1 cellular context compared by ENCODE assay signal in the genomic region with DNA sequence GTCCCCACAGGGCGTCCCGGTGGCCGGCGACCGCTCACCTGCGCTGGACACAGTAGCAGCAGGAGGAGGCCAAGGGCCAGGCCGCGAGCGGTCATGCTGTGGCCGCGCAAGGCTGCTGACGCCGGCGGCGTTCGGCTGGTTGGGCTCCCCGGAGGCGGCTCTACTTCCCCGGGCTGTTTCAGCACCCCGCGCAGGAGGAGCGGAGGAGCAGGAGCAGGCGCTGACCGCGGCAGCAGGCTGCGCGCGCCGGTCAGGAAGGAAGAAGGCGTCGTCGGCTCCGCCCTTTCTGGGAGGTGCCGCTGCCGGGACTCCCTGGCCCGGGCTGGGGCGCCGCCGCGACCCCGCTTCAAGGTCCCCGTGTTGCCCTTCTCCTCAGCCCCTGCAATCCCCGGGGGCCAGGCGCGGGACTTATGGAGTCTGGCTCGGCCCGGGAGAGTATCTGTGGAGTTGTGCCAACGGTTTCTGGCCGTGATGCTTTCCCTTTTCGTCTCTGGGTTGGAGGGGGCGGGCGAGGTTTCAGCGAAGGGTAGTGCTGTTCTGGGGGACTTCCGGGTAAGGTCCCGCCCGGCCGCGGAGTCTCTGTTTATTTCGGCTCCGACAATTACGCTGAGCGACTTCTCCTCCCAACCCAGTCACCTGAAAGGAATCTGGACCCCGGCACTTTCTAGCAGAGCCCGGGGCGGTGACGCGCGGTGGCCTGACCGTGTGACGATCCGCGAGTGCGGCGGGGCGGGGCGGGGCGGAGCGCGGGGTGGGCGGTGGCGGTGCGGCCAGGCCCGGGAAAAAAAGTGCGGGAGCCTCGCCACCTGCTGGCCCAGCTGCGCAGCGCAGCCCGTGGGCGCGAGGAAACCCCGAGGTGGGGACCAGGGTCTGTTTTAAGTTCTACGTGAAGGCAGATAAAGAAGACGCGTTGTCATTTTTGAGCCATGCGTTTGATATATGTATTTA.
TF ChIP-seq lines count a peak whose summit lies in the region.

A gene (minus strand): TSS at position 258 of the 948 bp plus-strand sequence. CDS start 163 bp downstream, at position 95.

TF ChIP-seq in HepG2, 621 proteins besides CTCF, POLR2A, EP300 and RAD21 (continued from another document and continues in another):
- TF ChIP-seq, protein P1, sequence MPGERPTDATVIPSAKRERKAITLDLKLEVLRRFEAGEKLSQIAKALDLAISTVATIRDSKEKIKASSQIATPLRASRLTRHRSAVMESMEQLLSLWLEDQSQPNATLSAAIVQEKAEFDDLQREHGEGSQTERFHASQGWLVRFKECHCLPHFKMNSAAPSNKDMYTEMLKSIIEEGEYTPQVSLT (CRISPR knock-in tag; IDR thresholded peaks at IDR 0.05; ENCODE audit: borderline replicate concordance, low read depth) = no peak
- TF ChIP-seq MXI1 (IDR thresholded peaks at IDR 0.05; ENCODE audit: borderline replicate concordance, low read depth, low read length) (peak; percentile 64; the same call in 2 of the 3 replicates), EEA1 (CRISPR knock-in tag; IDR thresholded peaks at IDR 0.05; ENCODE audit: borderline replicate concordance) (no peak), ZNF775 (CRISPR knock-in tag; IDR thresholded peaks at IDR 0.05; ENCODE audit: borderline replicate concordance) (no peak), ERF (CRISPR knock-in tag; IDR thresholded peaks at IDR 0.05) (peak; percentile 26; the same call in 1 of the 2 replicates), BHLHE40 (IDR thresholded peaks at IDR 0.05; ENCODE audit: low read length) (no peak), ZBTB20 (CRISPR knock-in tag; IDR thresholded peaks at IDR 0.05; ENCODE audit: borderline replicate concordance, low read depth) (peak; percentile 22; the same call in 1 of the 2 replicates), ADNP (CRISPR knock-in tag; IDR thresholded peaks at IDR 0.05) (no peak), ZNF451 (CRISPR knock-in tag; IDR thresholded peaks at IDR 0.05) (no peak), PHB2 (IDR thresholded peaks at IDR 0.05; ENCODE audit: partially characterized antibody) (no peak), ZNF124 (CRISPR knock-in tag; IDR thresholded peaks at IDR 0.05) (no peak), ZNF563 (CRISPR knock-in tag; IDR thresholded peaks at IDR 0.05) (no peak), ZNF382 (CRISPR knock-in tag; IDR thresholded peaks at IDR 0.05; ENCODE audit: borderline replicate concordance) (no peak), TAF15 (IDR thresholded peaks at IDR 0.05; ENCODE audit: low read depth, low read length, poor library complexity, severe bottlenecking) (no peak), EHMT2 (IDR thresholded peaks at IDR 0.05; ENCODE audit: borderline replicate concordance, low read depth, low read length) (no peak), EZH2 (conservative IDR thresholded peaks at IDR 0.05; ENCODE audit: low read depth, low read length) (no peak), MEF2D (CRISPR knock-in tag; IDR thresholded peaks at IDR 0.05) (0 out of 2 replicates have a peak, but pooled peaks have one; percentile 46)
- TF ChIP-seq, protein P2, sequence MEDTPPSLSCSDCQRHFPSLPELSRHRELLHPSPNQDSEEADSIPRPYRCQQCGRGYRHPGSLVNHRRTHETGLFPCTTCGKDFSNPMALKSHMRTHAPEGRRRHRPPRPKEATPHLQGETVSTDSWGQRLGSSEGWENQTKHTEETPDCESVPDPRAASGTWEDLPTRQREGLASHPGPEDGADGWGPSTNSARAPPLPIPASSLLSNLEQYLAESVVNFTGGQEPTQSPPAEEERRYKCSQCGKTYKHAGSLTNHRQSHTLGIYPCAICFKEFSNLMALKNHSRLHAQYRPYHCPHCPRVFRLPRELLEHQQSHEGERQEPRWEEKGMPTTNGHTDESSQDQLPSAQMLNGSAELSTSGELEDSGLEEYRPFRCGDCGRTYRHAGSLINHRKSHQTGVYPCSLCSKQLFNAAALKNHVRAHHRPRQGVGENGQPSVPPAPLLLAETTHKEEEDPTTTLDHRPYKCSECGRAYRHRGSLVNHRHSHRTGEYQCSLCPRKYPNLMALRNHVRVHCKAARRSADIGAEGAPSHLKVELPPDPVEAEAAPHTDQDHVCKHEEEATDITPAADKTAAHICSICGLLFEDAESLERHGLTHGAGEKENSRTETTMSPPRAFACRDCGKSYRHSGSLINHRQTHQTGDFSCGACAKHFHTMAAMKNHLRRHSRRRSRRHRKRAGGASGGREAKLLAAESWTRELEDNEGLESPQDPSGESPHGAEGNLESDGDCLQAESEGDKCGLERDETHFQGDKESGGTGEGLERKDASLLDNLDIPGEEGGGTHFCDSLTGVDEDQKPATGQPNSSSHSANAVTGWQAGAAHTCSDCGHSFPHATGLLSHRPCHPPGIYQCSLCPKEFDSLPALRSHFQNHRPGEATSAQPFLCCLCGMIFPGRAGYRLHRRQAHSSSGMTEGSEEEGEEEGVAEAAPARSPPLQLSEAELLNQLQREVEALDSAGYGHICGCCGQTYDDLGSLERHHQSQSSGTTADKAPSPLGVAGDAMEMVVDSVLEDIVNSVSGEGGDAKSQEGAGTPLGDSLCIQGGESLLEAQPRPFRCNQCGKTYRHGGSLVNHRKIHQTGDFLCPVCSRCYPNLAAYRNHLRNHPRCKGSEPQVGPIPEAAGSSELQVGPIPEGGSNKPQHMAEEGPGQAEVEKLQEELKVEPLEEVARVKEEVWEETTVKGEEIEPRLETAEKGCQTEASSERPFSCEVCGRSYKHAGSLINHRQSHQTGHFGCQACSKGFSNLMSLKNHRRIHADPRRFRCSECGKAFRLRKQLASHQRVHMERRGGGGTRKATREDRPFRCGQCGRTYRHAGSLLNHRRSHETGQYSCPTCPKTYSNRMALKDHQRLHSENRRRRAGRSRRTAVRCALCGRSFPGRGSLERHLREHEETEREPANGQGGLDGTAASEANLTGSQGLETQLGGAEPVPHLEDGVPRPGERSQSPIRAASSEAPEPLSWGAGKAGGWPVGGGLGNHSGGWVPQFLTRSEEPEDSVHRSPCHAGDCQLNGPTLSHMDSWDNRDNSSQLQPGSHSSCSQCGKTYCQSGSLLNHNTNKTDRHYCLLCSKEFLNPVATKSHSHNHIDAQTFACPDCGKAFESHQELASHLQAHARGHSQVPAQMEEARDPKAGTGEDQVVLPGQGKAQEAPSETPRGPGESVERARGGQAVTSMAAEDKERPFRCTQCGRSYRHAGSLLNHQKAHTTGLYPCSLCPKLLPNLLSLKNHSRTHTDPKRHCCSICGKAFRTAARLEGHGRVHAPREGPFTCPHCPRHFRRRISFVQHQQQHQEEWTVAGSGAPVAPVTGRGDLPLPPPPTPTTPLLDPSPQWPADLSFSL (CRISPR knock-in tag; IDR thresholded peaks at IDR 0.05) = no peak
- TF ChIP-seq, protein P3, sequence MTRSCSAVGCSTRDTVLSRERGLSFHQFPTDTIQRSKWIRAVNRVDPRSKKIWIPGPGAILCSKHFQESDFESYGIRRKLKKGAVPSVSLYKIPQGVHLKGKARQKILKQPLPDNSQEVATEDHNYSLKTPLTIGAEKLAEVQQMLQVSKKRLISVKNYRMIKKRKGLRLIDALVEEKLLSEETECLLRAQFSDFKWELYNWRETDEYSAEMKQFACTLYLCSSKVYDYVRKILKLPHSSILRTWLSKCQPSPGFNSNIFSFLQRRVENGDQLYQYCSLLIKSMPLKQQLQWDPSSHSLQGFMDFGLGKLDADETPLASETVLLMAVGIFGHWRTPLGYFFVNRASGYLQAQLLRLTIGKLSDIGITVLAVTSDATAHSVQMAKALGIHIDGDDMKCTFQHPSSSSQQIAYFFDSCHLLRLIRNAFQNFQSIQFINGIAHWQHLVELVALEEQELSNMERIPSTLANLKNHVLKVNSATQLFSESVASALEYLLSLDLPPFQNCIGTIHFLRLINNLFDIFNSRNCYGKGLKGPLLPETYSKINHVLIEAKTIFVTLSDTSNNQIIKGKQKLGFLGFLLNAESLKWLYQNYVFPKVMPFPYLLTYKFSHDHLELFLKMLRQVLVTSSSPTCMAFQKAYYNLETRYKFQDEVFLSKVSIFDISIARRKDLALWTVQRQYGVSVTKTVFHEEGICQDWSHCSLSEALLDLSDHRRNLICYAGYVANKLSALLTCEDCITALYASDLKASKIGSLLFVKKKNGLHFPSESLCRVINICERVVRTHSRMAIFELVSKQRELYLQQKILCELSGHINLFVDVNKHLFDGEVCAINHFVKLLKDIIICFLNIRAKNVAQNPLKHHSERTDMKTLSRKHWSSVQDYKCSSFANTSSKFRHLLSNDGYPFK (CRISPR knock-in tag; IDR thresholded peaks at IDR 0.05; ENCODE audit: borderline replicate concordance) = peak; percentile 54; the same call in 1 of the 2 replicates
- TF ChIP-seq, protein P4, sequence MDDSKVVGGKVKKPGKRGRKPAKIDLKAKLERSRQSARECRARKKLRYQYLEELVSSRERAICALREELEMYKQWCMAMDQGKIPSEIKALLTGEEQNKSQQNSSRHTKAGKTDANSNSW (CRISPR knock-in tag; IDR thresholded peaks at IDR 0.05; ENCODE audit: borderline replicate concordance) = no peak; the same call in 1 of the 2 replicates
- TF ChIP-seq, protein P5, sequence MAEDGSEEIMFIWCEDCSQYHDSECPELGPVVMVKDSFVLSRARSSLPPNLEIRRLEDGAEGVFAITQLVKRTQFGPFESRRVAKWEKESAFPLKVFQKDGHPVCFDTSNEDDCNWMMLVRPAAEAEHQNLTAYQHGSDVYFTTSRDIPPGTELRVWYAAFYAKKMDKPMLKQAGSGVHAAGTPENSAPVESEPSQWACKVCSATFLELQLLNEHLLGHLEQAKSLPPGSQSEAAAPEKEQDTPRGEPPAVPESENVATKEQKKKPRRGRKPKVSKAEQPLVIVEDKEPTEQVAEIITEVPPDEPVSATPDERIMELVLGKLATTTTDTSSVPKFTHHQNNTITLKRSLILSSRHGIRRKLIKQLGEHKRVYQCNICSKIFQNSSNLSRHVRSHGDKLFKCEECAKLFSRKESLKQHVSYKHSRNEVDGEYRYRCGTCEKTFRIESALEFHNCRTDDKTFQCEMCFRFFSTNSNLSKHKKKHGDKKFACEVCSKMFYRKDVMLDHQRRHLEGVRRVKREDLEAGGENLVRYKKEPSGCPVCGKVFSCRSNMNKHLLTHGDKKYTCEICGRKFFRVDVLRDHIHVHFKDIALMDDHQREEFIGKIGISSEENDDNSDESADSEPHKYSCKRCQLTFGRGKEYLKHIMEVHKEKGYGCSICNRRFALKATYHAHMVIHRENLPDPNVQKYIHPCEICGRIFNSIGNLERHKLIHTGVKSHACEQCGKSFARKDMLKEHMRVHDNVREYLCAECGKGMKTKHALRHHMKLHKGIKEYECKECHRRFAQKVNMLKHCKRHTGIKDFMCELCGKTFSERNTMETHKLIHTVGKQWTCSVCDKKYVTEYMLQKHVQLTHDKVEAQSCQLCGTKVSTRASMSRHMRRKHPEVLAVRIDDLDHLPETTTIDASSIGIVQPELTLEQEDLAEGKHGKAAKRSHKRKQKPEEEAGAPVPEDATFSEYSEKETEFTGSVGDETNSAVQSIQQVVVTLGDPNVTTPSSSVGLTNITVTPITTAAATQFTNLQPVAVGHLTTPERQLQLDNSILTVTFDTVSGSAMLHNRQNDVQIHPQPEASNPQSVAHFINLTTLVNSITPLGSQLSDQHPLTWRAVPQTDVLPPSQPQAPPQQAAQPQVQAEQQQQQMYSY (CRISPR knock-in tag; IDR thresholded peaks at IDR 0.05) = no peak
- TF ChIP-seq, protein P6, sequence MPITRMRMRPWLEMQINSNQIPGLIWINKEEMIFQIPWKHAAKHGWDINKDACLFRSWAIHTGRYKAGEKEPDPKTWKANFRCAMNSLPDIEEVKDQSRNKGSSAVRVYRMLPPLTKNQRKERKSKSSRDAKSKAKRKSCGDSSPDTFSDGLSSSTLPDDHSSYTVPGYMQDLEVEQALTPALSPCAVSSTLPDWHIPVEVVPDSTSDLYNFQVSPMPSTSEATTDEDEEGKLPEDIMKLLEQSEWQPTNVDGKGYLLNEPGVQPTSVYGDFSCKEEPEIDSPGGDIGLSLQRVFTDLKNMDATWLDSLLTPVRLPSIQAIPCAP (CRISPR knock-in tag; IDR thresholded peaks at IDR 0.05; ENCODE audit: low read depth) = no peak
- TF ChIP-seq, protein P7, sequence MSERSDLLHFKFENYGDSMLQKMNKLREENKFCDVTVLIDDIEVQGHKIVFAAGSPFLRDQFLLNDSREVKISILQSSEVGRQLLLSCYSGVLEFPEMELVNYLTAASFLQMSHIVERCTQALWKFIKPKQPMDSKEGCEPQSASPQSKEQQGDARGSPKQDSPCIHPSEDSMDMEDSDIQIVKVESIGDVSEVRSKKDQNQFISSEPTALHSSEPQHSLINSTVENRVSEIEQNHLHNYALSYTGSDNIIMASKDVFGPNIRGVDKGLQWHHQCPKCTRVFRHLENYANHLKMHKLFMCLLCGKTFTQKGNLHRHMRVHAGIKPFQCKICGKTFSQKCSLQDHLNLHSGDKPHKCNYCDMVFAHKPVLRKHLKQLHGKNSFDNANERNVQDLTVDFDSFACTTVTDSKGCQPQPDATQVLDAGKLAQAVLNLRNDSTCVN (CRISPR knock-in tag; IDR thresholded peaks at IDR 0.05; ENCODE audit: borderline replicate concordance) = no peak
- TF ChIP-seq, protein P8, sequence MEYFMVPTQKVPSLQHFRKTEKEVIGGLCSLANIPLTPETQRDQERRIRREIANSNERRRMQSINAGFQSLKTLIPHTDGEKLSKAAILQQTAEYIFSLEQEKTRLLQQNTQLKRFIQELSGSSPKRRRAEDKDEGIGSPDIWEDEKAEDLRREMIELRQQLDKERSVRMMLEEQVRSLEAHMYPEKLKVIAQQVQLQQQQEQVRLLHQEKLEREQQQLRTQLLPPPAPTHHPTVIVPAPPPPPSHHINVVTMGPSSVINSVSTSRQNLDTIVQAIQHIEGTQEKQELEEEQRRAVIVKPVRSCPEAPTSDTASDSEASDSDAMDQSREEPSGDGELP (IDR thresholded peaks at IDR 0.05; ENCODE audit: borderline replicate concordance, low read depth) = peak; percentile 60; the same call in 1 of the 2 replicates
